In genomic region chr13:30388401-30389283, GRCh38 we compare ENCODE assay signal across 10 cellular contexts. TPM values are rescaled to one million over a fixed set of nuclear protein-coding genes. Genes with fewer than 3 reads are reported as not detected.
A peak's percentile ranks its signal among the peaks of the same experiment; 100 is the strongest.
DNase-seq lines count a peak whose midpoint lies in the region; ATAC-seq, FAIRE-seq and TF ChIP-seq lines count a peak whose summit lies in the region.
"Had no signal": no experiment of that assay in that cellular context is flagged by ENCODE, and none has a peak within 500 bp of the region (broad histone marks: within the 10 kb centered on the region; RNA-seq: fewer than 3 reads in every experiment).

No MANE protein-coding gene starts in this region.

- no peaks in the 10 kb centered on the region for H3K27me3 ChIP-seq in transverse colon

- DNase-seq in activated naive CD4-positive, alpha-beta T cell treated with anti-CD3 and anti-CD28 coated beads for 36 hours, result no peak
- no peak for DNase-seq in activated naive CD4-positive, alpha-beta T cell (lab: John Stamatoyannopoulos, UW)
- DNase-seq in activated CD4-positive, alpha-beta memory T cell treated with anti-CD3 and anti-CD28 coated beads, Interleukin-2, amount 10 ng/mL, durations not matched to agents 7 days and 5 days, result no peak
- DNase-seq in transverse colon, result no peak
- no peak for DNase-seq in cerebellum (ENCODE audit: low spot score)
- DNase-seq: NCI-H748 treated with DMSO at 0.1 percent for 48 hours, retina had no signal

- no peaks in the 10 kb centered on the region for H3K9me3 ChIP-seq in transverse colon

- H3K36me3 Mint-ChIP-seq in activated naive CD4-positive, alpha-beta T cell treated with anti-CD3 and anti-CD28 coated beads for 36 hours (ENCODE audit: low read depth), result no peaks in the 10 kb centered on the region
- H3K36me3 Mint-ChIP-seq in activated CD4-positive, alpha-beta memory T cell treated with anti-CD3 and anti-CD28 coated beads, Interleukin-2, amount 10 ng/mL, durations not matched to agents 7 days and 5 days (ENCODE audit: low read depth), result no peaks in the 10 kb centered on the region

- no peaks in the 10 kb centered on the region for H3K9me3 Mint-ChIP-seq in activated naive CD4-positive, alpha-beta T cell treated with anti-CD3 and anti-CD28 coated beads for 36 hours
- H3K9me3 Mint-ChIP-seq in activated CD4-positive, alpha-beta memory T cell treated with anti-CD3 and anti-CD28 coated beads, Interleukin-2, amount 10 ng/mL, durations not matched to agents 7 days and 5 days, result no peaks in the 10 kb centered on the region

- no peaks in the 10 kb centered on the region for H3K36me3 ChIP-seq in transverse colon

- 58 to 73% methylated on average over 7 to 15 of the region's 15 CpGs for WGBS in transverse colon (ENCODE audit: low coverage in 1 of 2), 2 donors

- POLR2A ChIA-PET in activated CD4-positive, alpha-beta memory T cell treated with anti-CD3 and anti-CD28 coated beads, Interleukin-2, amount 10 ng/mL, durations not matched to agents 7 days and 5 days (lab: Charles Lee), result interaction anchor here (0.8 to 9.7 kb wide), 12 partner anchors 10 to 239 kb away, joined by 3 to 265 read pairs (median 6); partner anchors contain the start of genes HMGB1, KATNAL1, UBE2L5 and USPL1

- no peak for TF ChIP-seq POLR2A in transverse colon (IDR thresholded peaks at IDR 0.05)

- in situ Hi-C loops in transverse colon (cut with MboI; ENCODE audit: low pct_ligation_motif_present in 1 of 4, low pct_unique_long_range_greater_than_20kb in 1 of 4, low sequenced_read_pairs in 3 of 4), result no loop called here

- no peaks in the 10 kb centered on the region for H3K27me3 Mint-ChIP-seq in activated naive CD4-positive, alpha-beta T cell treated with anti-CD3 and anti-CD28 coated beads for 36 hours (ENCODE audit: low read depth)
- no peaks in the 10 kb centered on the region for H3K27me3 Mint-ChIP-seq in activated CD4-positive, alpha-beta memory T cell treated with anti-CD3 and anti-CD28 coated beads, Interleukin-2, amount 10 ng/mL, durations not matched to agents 7 days and 5 days

- H3K27ac ChIP-seq in transverse colon, result peak overlapping the region; percentile 61 to 75 (median 69)

- peaks cover 0 to 14% (median 8%) of the 10 kb centered on the region in 4 donors for H3K4me1 ChIP-seq in transverse colon

- ATAC-seq in HG03378 (IDR thresholded peaks at IDR 0.05; ENCODE audit: unreplicated experiment), result no peak
- ATAC-seq in GM18498 (IDR thresholded peaks at IDR 0.05; ENCODE audit: unreplicated experiment), result no peak

- TF ChIP-seq EP300 in transverse colon (IDR thresholded peaks at IDR 0.05; ENCODE audit: low read depth), result no peak

- FAIRE-seq in islet of Langerhans (lab: Jason Lieb, UNC), result peak; percentile 5

- peaks cover 26% of the 10 kb centered on the region for H3K4me1 Mint-ChIP-seq in activated naive CD4-positive, alpha-beta T cell treated with anti-CD3 and anti-CD28 coated beads for 36 hours (ENCODE audit: low read depth)
- H3K4me1 Mint-ChIP-seq in activated CD4-positive, alpha-beta memory T cell treated with anti-CD3 and anti-CD28 coated beads, Interleukin-2, amount 10 ng/mL, durations not matched to agents 7 days and 5 days, result peaks cover 26% of the 10 kb centered on the region

- H3K27ac Mint-ChIP-seq in activated naive CD4-positive, alpha-beta T cell treated with anti-CD3 and anti-CD28 coated beads for 36 hours, result peak overlapping the region; percentile 61
- peak overlapping the region; percentile 83 for H3K27ac Mint-ChIP-seq in activated CD4-positive, alpha-beta memory T cell treated with anti-CD3 and anti-CD28 coated beads, Interleukin-2, amount 10 ng/mL, durations not matched to agents 7 days and 5 days

- H3K4me3 ChIP-seq in transverse colon, result no peak overlapping the region

- TF ChIP-seq CTCF in transverse colon (IDR thresholded peaks at IDR 0.05), result no peak

- CTCF ChIA-PET in activated naive CD4-positive, alpha-beta T cell treated with anti-CD3 and anti-CD28 coated beads for 36 hours (lab: Charles Lee), result interaction anchor here (0.6 to 2.3 kb wide), 6 partner anchors 10 to 257 kb away, joined by 3 to 13 read pairs (median 4); no protein-coding TSS in a partner anchor
- CTCF ChIA-PET in activated CD4-positive, alpha-beta memory T cell treated with anti-CD3 and anti-CD28 coated beads, Interleukin-2, amount 10 ng/mL, durations not matched to agents 7 days and 5 days (lab: Charles Lee), result interaction anchor here (1.0 to 2.9 kb wide), 3 partner anchors 12 to 17 kb away, joined by 4 to 15 read pairs (median 4); no protein-coding TSS in a partner anchor

- intact Hi-C loops in activated naive CD4-positive, alpha-beta T cell treated with anti-CD3 and anti-CD28 coated beads for 36 hours (cut with micrococcal nuclease), result loop anchor here (1.0 kb wide), 1 partner anchor 11 kb away; no protein-coding TSS in a partner anchor
- intact Hi-C loops in transverse colon (cut with DNase I; ENCODE audit: low total_unique reads), result no loop called here

- H3K4me3 Mint-ChIP-seq in activated naive CD4-positive, alpha-beta T cell treated with anti-CD3 and anti-CD28 coated beads for 36 hours, result peak overlapping the region; percentile 60
- H3K4me3 Mint-ChIP-seq in activated CD4-positive, alpha-beta memory T cell treated with anti-CD3 and anti-CD28 coated beads, Interleukin-2, amount 10 ng/mL, durations not matched to agents 7 days and 5 days, result peak overlapping the region; percentile 48

RNA-seq across cellular contexts. Expression of gene UBE2L5, which starts 33.7 kb away (rescaled TPM):
- total RNA-seq in activated naive CD4-positive, alpha-beta T cell treated with anti-CD3 and anti-CD28 coated beads for 36 hours, result not detected
- under 1 TPM in 1 of 2 experiments, not detected in 1; 0.20 TPM for total RNA-seq in activated CD4-positive, alpha-beta memory T cell treated with anti-CD3 and anti-CD28 coated beads, Interleukin-2, amount 10 ng/mL, durations not matched to agents 7 days and 5 days
- total RNA-seq in transverse colon, result not detected
- total RNA-seq in cerebellum, result 0.64 TPM
